ENCODE assay signal across 21 cellular contexts in genomic region chr5:168813179-168813968, GRCh38.
"Had no signal": no experiment of that assay in that cellular context is flagged by ENCODE, and none has a peak within 500 bp of the region (broad histone marks: within the 10 kb centered on the region; RNA-seq: fewer than 3 reads in every experiment).

No MANE protein-coding gene starts in this region.

- H3K4me3 Mint-ChIP-seq: naive B cell, neural progenitor cell had no signal

- H3K4me1 ChIP-seq: foreskin keratinocyte, left lung, neural progenitor cell had no signal

- H3K9me3 ChIP-seq: left lung, mucosa of descending colon, ovary, tibial artery had no signal

- H3K36me3 Mint-ChIP-seq: activated naive CD4-positive, alpha-beta T cell treated with anti-CD3 and anti-CD28 coated beads, Interleukin-2, amount 50 U/mL, for 72 hours; naive B cell; neural progenitor cell had no signal

- H3K27ac ChIP-seq: dorsolateral prefrontal cortex, foreskin keratinocyte, left lung, neural progenitor cell, ovary, SK-N-MC, tibial artery, VCaP had no signal

- DNase-seq: activated CD4-positive, alpha-beta T cell treated with anti-CD3 and anti-CD28 coated beads for 1 hour; activated CD8-positive, alpha-beta memory T cell treated with anti-CD3 and anti-CD28 coated beads for 24 hours; activated gamma-delta T cell treated with Interleukin-2 at 50 U/mL for 16 hours; caudate nucleus; dorsolateral prefrontal cortex; foreskin keratinocyte; kidney; left lung; mucosa of descending colon; naive B cell; ovary; stimulated activated CD4-positive, alpha-beta T cell treated with anti-CD3 and anti-CD28 coated beads, Interleukin-1b, Interleukin-23, amount 100 ng/mL, for 48 hours; stimulated activated naive CD4-positive, alpha-beta T cell treated with Interleukin-2 at 50 U/mL for 16 hours; substantia nigra; T-helper 1 cell; T-helper 9 cell; tibial artery had no signal

- H3K36me3 ChIP-seq: left lung, neural progenitor cell, ovary had no signal

- H3K27ac Mint-ChIP-seq: activated naive CD4-positive, alpha-beta T cell treated with anti-CD3 and anti-CD28 coated beads, Interleukin-2, amount 50 U/mL, for 72 hours; naive B cell; neural progenitor cell had no signal

- H3K27me3 ChIP-seq: foreskin keratinocyte, ovary, tibial artery had no signal

- H2AFZ ChIP-seq: neural progenitor cell had no signal

- H3K9ac ChIP-seq: neural progenitor cell had no signal

- H3K4me1 Mint-ChIP-seq: naive B cell had no signal

- H3K9me3 Mint-ChIP-seq: activated naive CD4-positive, alpha-beta T cell treated with anti-CD3 and anti-CD28 coated beads, Interleukin-2, amount 50 U/mL, for 72 hours; neural progenitor cell had no signal

- H3K4me2 ChIP-seq: neural progenitor cell had no signal

- H3K4me3 ChIP-seq: dorsolateral prefrontal cortex, left lung, mucosa of descending colon, neural progenitor cell, ovary, SK-N-MC, tibial artery had no signal

- ATAC-seq: activated naive CD4-positive, alpha-beta T cell treated with anti-CD3 and anti-CD28 coated beads, Interleukin-2, amount 50 U/mL, for 72 hours; foreskin keratinocyte; left lung; mucosa of descending colon had no signal
